In the genomic region with DNA sequence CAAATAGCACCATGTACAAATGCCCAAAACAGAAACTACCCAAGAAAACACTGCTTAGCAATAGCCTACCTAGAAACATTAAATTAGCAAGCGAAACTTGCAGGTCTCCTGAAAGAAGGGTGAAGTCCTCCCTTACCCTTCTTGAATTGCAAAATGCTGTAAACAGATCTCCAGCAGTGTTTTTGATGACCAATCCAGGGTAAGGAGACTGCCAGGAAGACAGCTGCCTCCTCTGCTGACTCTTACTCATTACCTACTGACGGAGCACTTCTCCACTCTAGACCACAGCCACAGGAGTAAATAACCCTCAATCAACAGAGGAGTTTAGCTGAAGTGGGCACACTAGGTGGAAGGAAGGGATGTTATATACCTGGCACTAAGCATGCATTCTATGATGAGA, we compare ENCODE assay signal across 12 cellular contexts. TPM values are rescaled to one million over a fixed set of nuclear protein-coding genes. Genes with fewer than 3 reads are reported as not detected.
DNase-seq lines count a peak whose midpoint lies in the region; TF ChIP-seq lines count a peak whose summit lies in the region.
"Had no signal": no experiment of that assay in that cellular context is flagged by ENCODE, and none has a peak within 500 bp of the region (broad histone marks: within the 10 kb centered on the region; RNA-seq: fewer than 3 reads in every experiment).

No MANE protein-coding gene starts in this region.

- H3K4me1 ChIP-seq in suprapubic skin (no peaks in the 10 kb centered on the region), right atrium auricular region (no peaks in the 10 kb centered on the region)
- H3K4me1 ChIP-seq: stomach had no signal

- no peaks in the 10 kb centered on the region for H3K27me3 ChIP-seq in suprapubic skin
- H3K27me3 ChIP-seq in WERI-Rb-1 (ENCODE audit: insufficient read depth, low read depth, severe bottlenecking): no peaks in the 10 kb centered on the region
- no peaks in the 10 kb centered on the region for H3K27me3 ChIP-seq in right atrium auricular region
- H3K27me3 ChIP-seq: cardiac muscle cell, stomach had no signal

- peak; percentile 14 for DNase-seq in activated CD4-positive, alpha-beta memory T cell treated with anti-CD3 and anti-CD28 coated beads for 36 hours
- no peak for DNase-seq in activated CD4-positive, alpha-beta memory T cell treated with anti-CD3 and anti-CD28 coated beads, Interleukin-2, amount 10 ng/mL, durations not matched to agents 7 days and 5 days
- DNase-seq in NCI-H2107 (lab: John Stamatoyannopoulos, UW): peak; percentile 41
- peak; percentile 87 for DNase-seq in epithelial cell of esophagus (ENCODE audit: low read depth)
- no peak for DNase-seq in suprapubic skin (ENCODE audit: low spot score in 2 of 2)
- DNase-seq in WERI-Rb-1: no peak
- DNase-seq in right atrium auricular region (ENCODE audit: low spot score): no peak
- no peak for DNase-seq in posterior vena cava (ENCODE audit: low spot score)
- DNase-seq: naive B cell, stomach had no signal

- TF ChIP-seq CTCF in epithelial cell of esophagus (IDR thresholded peaks at IDR 0.05; ENCODE audit: insufficient read depth, low read depth, low read length, missing control alignments) (no peak), suprapubic skin (IDR thresholded peaks at IDR 0.05) (no peak), WERI-Rb-1 (IDR thresholded peaks at IDR 0.05; ENCODE audit: low read depth, low read length) (no peak), right atrium auricular region (IDR thresholded peaks at IDR 0.05) (no peak)

- H3K9me3 Mint-ChIP-seq in activated CD4-positive, alpha-beta memory T cell treated with anti-CD3 and anti-CD28 coated beads for 36 hours: no peaks in the 10 kb centered on the region
- no peaks in the 10 kb centered on the region for H3K9me3 Mint-ChIP-seq in activated CD4-positive, alpha-beta memory T cell treated with anti-CD3 and anti-CD28 coated beads, Interleukin-2, amount 10 ng/mL, durations not matched to agents 7 days and 5 days

- H3K4me3 ChIP-seq in epithelial cell of esophagus (ENCODE audit: low read length) (no peak overlapping the region), suprapubic skin (no peak overlapping the region), WERI-Rb-1 (ENCODE audit: low read depth, low read length) (no peak overlapping the region), right atrium auricular region (no peak overlapping the region)
- H3K4me3 ChIP-seq: cardiac muscle cell, stomach had no signal

- peak overlapping the region; percentile 48 for H3K27ac ChIP-seq in suprapubic skin
- no peak overlapping the region for H3K27ac ChIP-seq in WERI-Rb-1
- no peak overlapping the region for H3K27ac ChIP-seq in right atrium auricular region
- H3K27ac ChIP-seq: C4-2B, cardiac muscle cell had no signal

- 59% methylated on average over 2 of the region's 2 CpGs for WGBS in suprapubic skin

- no peak overlapping the region for H3K27ac Mint-ChIP-seq in activated CD4-positive, alpha-beta memory T cell treated with anti-CD3 and anti-CD28 coated beads for 36 hours
- no peak overlapping the region for H3K27ac Mint-ChIP-seq in activated CD4-positive, alpha-beta memory T cell treated with anti-CD3 and anti-CD28 coated beads, Interleukin-2, amount 10 ng/mL, durations not matched to agents 7 days and 5 days
- H3K27ac Mint-ChIP-seq: naive B cell had no signal

- POLR2A ChIA-PET in activated CD4-positive, alpha-beta memory T cell treated with anti-CD3 and anti-CD28 coated beads for 36 hours (lab: Charles Lee): no interaction called here
- POLR2A ChIA-PET in activated CD4-positive, alpha-beta memory T cell treated with anti-CD3 and anti-CD28 coated beads, Interleukin-2, amount 10 ng/mL, durations not matched to agents 7 days and 5 days (lab: Charles Lee): no interaction called here

- TF ChIP-seq POLR2A in suprapubic skin (IDR thresholded peaks at IDR 0.05): no peak

- no peaks in the 10 kb centered on the region for H3K36me3 Mint-ChIP-seq in activated CD4-positive, alpha-beta memory T cell treated with anti-CD3 and anti-CD28 coated beads for 36 hours
- H3K36me3 Mint-ChIP-seq in activated CD4-positive, alpha-beta memory T cell treated with anti-CD3 and anti-CD28 coated beads, Interleukin-2, amount 10 ng/mL, durations not matched to agents 7 days and 5 days (ENCODE audit: low read depth): no peaks in the 10 kb centered on the region
- H3K36me3 Mint-ChIP-seq: naive B cell had no signal

- intact Hi-C loops in activated CD4-positive, alpha-beta memory T cell treated with anti-CD3 and anti-CD28 coated beads for 36 hours (cut with micrococcal nuclease): loop anchor here (2.0 kb wide), 1 partner anchor 30 kb away; no protein-coding TSS in a partner anchor
- intact Hi-C loops in posterior vena cava (cut with DNase I): no loop called here

- H3K4me1 Mint-ChIP-seq in activated CD4-positive, alpha-beta memory T cell treated with anti-CD3 and anti-CD28 coated beads for 36 hours (ENCODE audit: low read depth): no peaks in the 10 kb centered on the region
- H3K4me1 Mint-ChIP-seq in activated CD4-positive, alpha-beta memory T cell treated with anti-CD3 and anti-CD28 coated beads, Interleukin-2, amount 10 ng/mL, durations not matched to agents 7 days and 5 days: peaks cover 2% of the 10 kb centered on the region
- H3K4me1 Mint-ChIP-seq: naive B cell had no signal

- H3K27me3 Mint-ChIP-seq in activated CD4-positive, alpha-beta memory T cell treated with anti-CD3 and anti-CD28 coated beads for 36 hours: peaks cover 1% of the 10 kb centered on the region
- peaks cover 14% of the 10 kb centered on the region for H3K27me3 Mint-ChIP-seq in activated CD4-positive, alpha-beta memory T cell treated with anti-CD3 and anti-CD28 coated beads, Interleukin-2, amount 10 ng/mL, durations not matched to agents 7 days and 5 days

- no peak overlapping the region for H3K4me3 Mint-ChIP-seq in activated CD4-positive, alpha-beta memory T cell treated with anti-CD3 and anti-CD28 coated beads for 36 hours
- no peak overlapping the region for H3K4me3 Mint-ChIP-seq in activated CD4-positive, alpha-beta memory T cell treated with anti-CD3 and anti-CD28 coated beads, Interleukin-2, amount 10 ng/mL, durations not matched to agents 7 days and 5 days
- H3K4me3 Mint-ChIP-seq: naive B cell had no signal

- H3K9me3 ChIP-seq in suprapubic skin (no peaks in the 10 kb centered on the region), WERI-Rb-1 (ENCODE audit: severe bottlenecking) (no peaks in the 10 kb centered on the region), right atrium auricular region (no peaks in the 10 kb centered on the region)
- H3K9me3 ChIP-seq: stomach had no signal

- no peak for TF ChIP-seq EP300 in suprapubic skin (IDR thresholded peaks at IDR 0.05)

- CTCF ChIA-PET in activated CD4-positive, alpha-beta memory T cell treated with anti-CD3 and anti-CD28 coated beads for 36 hours (lab: Charles Lee): interaction anchor here (1.1 kb wide), 1 partner anchor 107 kb away, joined by 3 read pairs; no protein-coding TSS in a partner anchor
- CTCF ChIA-PET in activated CD4-positive, alpha-beta memory T cell treated with anti-CD3 and anti-CD28 coated beads, Interleukin-2, amount 10 ng/mL, durations not matched to agents 7 days and 5 days (lab: Charles Lee): no interaction called here

- no peaks in the 10 kb centered on the region for H3K36me3 ChIP-seq in suprapubic skin
- no peaks in the 10 kb centered on the region for H3K36me3 ChIP-seq in WERI-Rb-1
- no peaks in the 10 kb centered on the region for H3K36me3 ChIP-seq in right atrium auricular region
- H3K36me3 ChIP-seq: cardiac muscle cell, stomach had no signal

RNA-seq across cellular contexts. Expression of a gene that starts 32.2 kb away (rescaled TPM):
- total RNA-seq in activated CD4-positive, alpha-beta memory T cell treated with anti-CD3 and anti-CD28 coated beads for 36 hours: 10 to 100 TPM; 36.2 to 39.1 TPM
- total RNA-seq in activated CD4-positive, alpha-beta memory T cell treated with anti-CD3 and anti-CD28 coated beads, Interleukin-2, amount 10 ng/mL, durations not matched to agents 7 days and 5 days: 10 to 100 TPM; 29.5 to 30.7 TPM
- 10 to 100 TPM; 25.4 to 44.6 (median 26.6) TPM for total RNA-seq in suprapubic skin
- total RNA-seq in right atrium auricular region: 10 to 100 TPM; 25.3 to 26.6 TPM
- total RNA-seq in posterior vena cava: 10 to 100 TPM; 32.4 to 40.4 TPM

Comparison
In these comparisons a context has a peak if more than half of its experiments do, and no peak if none do; other contexts are left out.
1. DNase-seq: peak in activated CD4-positive, alpha-beta memory T cell treated with anti-CD3 and anti-CD28 coated beads for 36 hours (single experiment), NCI-H2107 (single experiment) and epithelial cell of esophagus (single experiment); none in activated CD4-positive, alpha-beta memory T cell treated with anti-CD3 and anti-CD28 coated beads, Interleukin-2, amount 10 ng/mL, durations not matched to agents 7 days and 5 days (single experiment), suprapubic skin (0 of 2), WERI-Rb-1 (single experiment), right atrium auricular region (single experiment) and posterior vena cava (single experiment).